In the genomic region with DNA sequence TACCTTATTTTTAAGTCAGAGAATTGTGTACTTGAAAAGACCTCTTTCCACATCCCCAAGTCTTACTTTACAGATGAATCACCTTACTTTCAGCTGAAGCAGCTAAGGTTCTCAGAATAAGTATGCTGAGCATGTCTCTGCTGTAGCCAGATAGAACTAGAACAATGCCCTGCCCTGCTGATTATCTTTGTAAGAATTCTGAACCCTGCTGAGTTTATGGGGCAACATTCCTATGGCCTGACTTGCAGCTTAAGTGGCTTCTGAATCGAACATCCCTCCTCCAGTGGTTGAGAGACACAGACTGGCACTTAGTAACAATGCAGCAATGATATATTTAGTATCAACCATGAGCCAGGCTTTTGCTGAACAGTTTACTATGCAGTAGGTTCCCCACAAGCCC, we compare ENCODE assay signal across 9 cellular contexts.
DNase-seq lines count a peak whose midpoint lies in the region; ATAC-seq, FAIRE-seq and TF ChIP-seq lines count a peak whose summit lies in the region.
"Had no signal": no experiment of that assay in that cellular context is flagged by ENCODE, and none has a peak within 500 bp of the region (broad histone marks: within the 10 kb centered on the region; RNA-seq: fewer than 3 reads in every experiment).

No MANE protein-coding gene starts in this region.

- peak overlapping the region; percentile 85 for H3K4me2 ChIP-seq in keratinocyte (ENCODE audit: control insufficient read depth, extremely low read depth, insufficient read depth, low read depth, low read length)

- peaks cover 23% of the 10 kb centered on the region for H3K4me1 Mint-ChIP-seq in brain

- H3K27me3 Mint-ChIP-seq in brain = peaks cover 6% of the 10 kb centered on the region

- H3K9me3 Mint-ChIP-seq in brain = peaks cover 0 to 11% (median 3%) of the 10 kb centered on the region in 5 experiments

- no peaks in the 10 kb centered on the region for H3K9me1 ChIP-seq in keratinocyte (ENCODE audit: control insufficient read depth, extremely low read depth, insufficient read depth, low read length)

- H3K27ac ChIP-seq in keratinocyte (ENCODE audit: control insufficient read depth, insufficient read depth, low read length) = peak overlapping the region; percentile 99

- peak; percentile 47 for ATAC-seq in HG03520 (IDR thresholded peaks at IDR 0.05; ENCODE audit: unreplicated experiment)
- no peak for ATAC-seq in HG02938 (IDR thresholded peaks at IDR 0.05; ENCODE audit: unreplicated experiment)
- no peak for ATAC-seq in HG03196 (IDR thresholded peaks at IDR 0.05; ENCODE audit: unreplicated experiment)

- peaks cover 13% of the 10 kb centered on the region for H3K36me3 Mint-ChIP-seq in brain

- DNase-seq in AG08395 (ENCODE audit: low spot score) = peak; percentile 93
- peak; percentile 98 for DNase-seq in keratinocyte (ENCODE audit: low read depth, low spot score)
- no peak for DNase-seq in hypothalamus (lab: John Stamatoyannopoulos, UW)
- DNase-seq in frontal cortex (ENCODE audit: low spot score in 2 of 2) = no peak
- DNase-seq: activated effector memory CD4-positive, alpha-beta T cell treated with anti-CD3 and anti-CD28 coated beads, Interleukin-2, amount 50 U/mL, for 16 hours had no signal

- no peaks in the 10 kb centered on the region for H3K27me3 ChIP-seq in keratinocyte (ENCODE audit: control insufficient read depth, extremely low read depth, insufficient read depth, low read length)

- no peak for TF ChIP-seq CTCF in brain (conservative IDR thresholded peaks at IDR 0.05)
- TF ChIP-seq CTCF in keratinocyte (optimal IDR thresholded peaks at IDR 0.05 in 1 of 3, IDR thresholded peaks at IDR 0.05 in 1 of 3, conservative IDR thresholded peaks at IDR 0.05 in 1 of 3; ENCODE audit: extremely low read depth in 1 of 3, insufficient read depth in 2 of 3, low read length in 3 of 3) = no peak

- H3K4me3 Mint-ChIP-seq in brain = peak overlapping the region in 2 of 5 experiments; percentile 28 to 30

- H3K27ac Mint-ChIP-seq in brain = peak overlapping the region in 3 of 5 experiments; percentile 67 to 92 (median 86)

- dilution Hi-C loops in keratinocyte (cut with MboI; ENCODE audit: extremely low pct_ligation_motif_present, low sequenced_read_pairs) = no loop called here

- peak overlapping the region in 1 of 3 experiments; percentile 43 for H3K4me3 ChIP-seq in keratinocyte (ENCODE audit: control insufficient read depth in 2 of 3, extremely low read depth in 1 of 3, insufficient read depth in 2 of 3, low read depth in 1 of 3, low read length in 3 of 3)

- H3K9me3 ChIP-seq in keratinocyte (ENCODE audit: control insufficient read depth, low read depth, low read length) = no peaks in the 10 kb centered on the region

- peak overlapping the region; percentile 77 for H3K9ac ChIP-seq in keratinocyte (ENCODE audit: control insufficient read depth, extremely low read depth, insufficient read depth, low read length)

- H3K79me2 ChIP-seq in keratinocyte (ENCODE audit: control insufficient read depth, insufficient read depth, low read length) = no peaks in the 10 kb centered on the region

- H3K36me3 ChIP-seq in keratinocyte (ENCODE audit: control insufficient read depth in 2 of 2, extremely low read depth in 1 of 2, insufficient read depth in 2 of 2, low read length in 2 of 2) = no peaks in the 10 kb centered on the region

- H4K20me1 ChIP-seq in keratinocyte (ENCODE audit: control insufficient read depth, extremely low read depth, insufficient read depth, low read length) = no peaks in the 10 kb centered on the region

- no peak overlapping the region for H2AFZ ChIP-seq in keratinocyte (ENCODE audit: control insufficient read depth, low read length)

- FAIRE-seq in keratinocyte (lab: Jason Lieb, UNC) (peak; percentile 96), frontal cortex (lab: Jason Lieb, UNC) (no peak)

- H3K4me1 ChIP-seq in keratinocyte (ENCODE audit: control insufficient read depth, extremely low read depth, insufficient read depth, low read length) = peaks cover 37% of the 10 kb centered on the region

Comparison
In these comparisons a context has a peak if more than half of its experiments do, and no peak if none do; other contexts are left out.
1. DNase-seq: peak in AG08395 (single experiment) and keratinocyte (single experiment); none in hypothalamus (0 of 51) and frontal cortex (0 of 2).